In the genomic region with DNA sequence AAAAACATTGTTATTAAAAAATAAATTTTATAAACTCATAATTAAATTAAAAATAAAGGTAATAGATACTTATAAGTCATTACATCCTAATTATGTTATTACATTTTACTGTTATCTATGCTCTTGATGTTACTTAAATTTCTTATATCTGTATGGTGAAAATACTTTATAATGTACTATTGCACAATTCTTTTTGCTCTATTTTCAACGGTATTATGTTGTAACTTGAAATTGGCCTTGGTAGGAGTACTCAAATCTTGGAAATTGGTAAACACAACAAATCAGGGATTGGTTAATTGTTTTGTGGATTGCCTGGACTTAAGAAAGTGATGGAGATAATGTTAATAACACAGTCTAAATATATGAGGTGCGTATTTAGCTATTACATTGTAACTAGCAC, we compare ENCODE assay signal across 1 cellular context.
TF ChIP-seq lines count a peak whose summit lies in the region.

No MANE protein-coding gene starts in this region.

TF ChIP-seq in HepG2, 621 proteins besides CTCF, POLR2A, EP300 and RAD21 (continued from another document):
- TF ChIP-seq, protein P1, sequence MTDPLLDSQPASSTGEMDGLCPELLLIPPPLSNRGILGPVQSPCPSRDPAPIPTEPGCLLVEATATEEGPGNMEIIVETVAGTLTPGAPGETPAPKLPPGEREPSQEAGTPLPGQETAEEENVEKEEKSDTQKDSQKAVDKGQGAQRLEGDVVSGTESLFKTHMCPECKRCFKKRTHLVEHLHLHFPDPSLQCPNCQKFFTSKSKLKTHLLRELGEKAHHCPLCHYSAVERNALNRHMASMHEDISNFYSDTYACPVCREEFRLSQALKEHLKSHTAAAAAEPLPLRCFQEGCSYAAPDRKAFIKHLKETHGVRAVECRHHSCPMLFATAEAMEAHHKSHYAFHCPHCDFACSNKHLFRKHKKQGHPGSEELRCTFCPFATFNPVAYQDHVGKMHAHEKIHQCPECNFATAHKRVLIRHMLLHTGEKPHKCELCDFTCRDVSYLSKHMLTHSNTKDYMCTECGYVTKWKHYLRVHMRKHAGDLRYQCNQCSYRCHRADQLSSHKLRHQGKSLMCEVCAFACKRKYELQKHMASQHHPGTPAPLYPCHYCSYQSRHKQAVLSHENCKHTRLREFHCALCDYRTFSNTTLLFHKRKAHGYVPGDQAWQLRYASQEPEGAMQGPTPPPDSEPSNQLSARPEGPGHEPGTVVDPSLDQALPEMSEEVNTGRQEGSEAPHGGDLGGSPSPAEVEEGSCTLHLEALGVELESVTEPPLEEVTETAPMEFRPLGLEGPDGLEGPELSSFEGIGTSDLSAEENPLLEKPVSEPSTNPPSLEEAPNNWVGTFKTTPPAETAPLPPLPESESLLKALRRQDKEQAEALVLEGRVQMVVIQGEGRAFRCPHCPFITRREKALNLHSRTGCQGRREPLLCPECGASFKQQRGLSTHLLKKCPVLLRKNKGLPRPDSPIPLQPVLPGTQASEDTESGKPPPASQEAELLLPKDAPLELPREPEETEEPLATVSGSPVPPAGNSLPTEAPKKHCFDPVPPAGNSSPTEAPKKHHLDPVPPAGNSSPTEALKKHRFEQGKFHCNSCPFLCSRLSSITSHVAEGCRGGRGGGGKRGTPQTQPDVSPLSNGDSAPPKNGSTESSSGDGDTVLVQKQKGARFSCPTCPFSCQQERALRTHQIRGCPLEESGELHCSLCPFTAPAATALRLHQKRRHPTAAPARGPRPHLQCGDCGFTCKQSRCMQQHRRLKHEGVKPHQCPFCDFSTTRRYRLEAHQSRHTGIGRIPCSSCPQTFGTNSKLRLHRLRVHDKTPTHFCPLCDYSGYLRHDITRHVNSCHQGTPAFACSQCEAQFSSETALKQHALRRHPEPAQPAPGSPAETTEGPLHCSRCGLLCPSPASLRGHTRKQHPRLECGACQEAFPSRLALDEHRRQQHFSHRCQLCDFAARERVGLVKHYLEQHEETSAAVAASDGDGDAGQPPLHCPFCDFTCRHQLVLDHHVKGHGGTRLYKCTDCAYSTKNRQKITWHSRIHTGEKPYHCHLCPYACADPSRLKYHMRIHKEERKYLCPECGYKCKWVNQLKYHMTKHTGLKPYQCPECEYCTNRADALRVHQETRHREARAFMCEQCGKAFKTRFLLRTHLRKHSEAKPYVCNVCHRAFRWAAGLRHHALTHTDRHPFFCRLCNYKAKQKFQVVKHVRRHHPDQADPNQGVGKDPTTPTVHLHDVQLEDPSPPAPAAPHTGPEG (CRISPR knock-in tag; IDR thresholded peaks at IDR 0.05): no peak
